Comparison of ENCODE assay signal across 8 cellular contexts in genomic region chr9:33130501-33130900, GRCh38. TPM values are rescaled to one million over a fixed set of nuclear protein-coding genes. Genes with fewer than 3 reads are reported as not detected.
DNase-seq lines count a peak whose midpoint lies in the region; ATAC-seq, FAIRE-seq and TF ChIP-seq lines count a peak whose summit lies in the region.

No MANE protein-coding gene starts in this region.

- H3K27me3 Mint-ChIP-seq in type B pancreatic cell: no peaks in the 10 kb centered on the region

- H4K20me1 ChIP-seq in fibroblast of lung (ENCODE audit: control insufficient read depth, extremely low read depth, insufficient read depth, low read length): no peaks in the 10 kb centered on the region

- H3K36me3 ChIP-seq in fibroblast of lung (ENCODE audit: control insufficient read depth, insufficient read depth, low read length): peaks cover 8% of the 10 kb centered on the region
- peaks cover 54% of the 10 kb centered on the region for H3K36me3 ChIP-seq in effector memory CD4-positive, alpha-beta T cell (ENCODE audit: control insufficient read depth, insufficient read depth, low read length)

- peaks cover 41% of the 10 kb centered on the region for H3K4me1 Mint-ChIP-seq in type B pancreatic cell (ENCODE audit: unreplicated experiment)

- H3K27me3 ChIP-seq in fibroblast of lung (ENCODE audit: control insufficient read depth, insufficient read depth, low read length): no peaks in the 10 kb centered on the region
- no peaks in the 10 kb centered on the region for H3K27me3 ChIP-seq in effector memory CD4-positive, alpha-beta T cell (replicated peaks; ENCODE audit: control insufficient read depth, insufficient read depth, low read length, poor library complexity, severe bottlenecking)

- H3K27ac ChIP-seq in fibroblast of lung (ENCODE audit: insufficient read depth, low read length): no peak overlapping the region
- H3K27ac ChIP-seq in effector memory CD4-positive, alpha-beta T cell (ENCODE audit: insufficient read depth, low read length, poor library complexity, severe bottlenecking): no peak overlapping the region

- no peaks in the 10 kb centered on the region for H3K9me3 Mint-ChIP-seq in type B pancreatic cell

- no peak for TF ChIP-seq POLR2A in H54 (IDR thresholded peaks at IDR 0.05; ENCODE audit: low read depth, low read length)

- no peak overlapping the region for H3K4me2 ChIP-seq in fibroblast of lung (ENCODE audit: extremely low read depth, insufficient read depth, low read length)

- no peak for TF ChIP-seq CTCF in fibroblast of lung (conservative IDR thresholded peaks at IDR 0.05 in 1 of 2, IDR thresholded peaks at IDR 0.05 in 1 of 2; ENCODE audit: low read depth in 1 of 2, low read length in 2 of 2)
- no peak for TF ChIP-seq CTCF in type B pancreatic cell (conservative IDR thresholded peaks at IDR 0.05)

- FAIRE-seq in H54 (lab: Jason Lieb, UNC): no peak

- H3K4me3 ChIP-seq in fibroblast of lung (replicated peaks in 1 of 4; ENCODE audit: control extremely low read depth in 1 of 4, insufficient read depth in 1 of 4, low read depth in 3 of 4, low read length in 4 of 4): no peak overlapping the region
- no peak overlapping the region for H3K4me3 ChIP-seq in effector memory CD4-positive, alpha-beta T cell (ENCODE audit: insufficient read depth, low read depth, low read length, poor library complexity, severe bottlenecking)

- peak overlapping the region; percentile 98 for H3K27ac Mint-ChIP-seq in type B pancreatic cell

- peaks cover 8% of the 10 kb centered on the region for H3K4me1 ChIP-seq in fibroblast of lung (ENCODE audit: control insufficient read depth, extremely low read depth, insufficient read depth, low read length)
- no peaks in the 10 kb centered on the region for H3K4me1 ChIP-seq in effector memory CD4-positive, alpha-beta T cell (ENCODE audit: control insufficient read depth, insufficient read depth, low read length, poor library complexity, severe bottlenecking)

- ATAC-seq in GM18520 (IDR thresholded peaks at IDR 0.05; ENCODE audit: unreplicated experiment): peak; percentile 86

- no peaks in the 10 kb centered on the region for H3K9me3 ChIP-seq in fibroblast of lung (ENCODE audit: control insufficient read depth, insufficient read depth, low read depth, low read length)
- H3K9me3 ChIP-seq in effector memory CD4-positive, alpha-beta T cell (ENCODE audit: control insufficient read depth, low read length): no peaks in the 10 kb centered on the region

- peaks cover 12% of the 10 kb centered on the region for H3K79me2 ChIP-seq in fibroblast of lung (ENCODE audit: control insufficient read depth, insufficient read depth, low read length)

- H2AFZ ChIP-seq in fibroblast of lung (ENCODE audit: low read length): no peak overlapping the region

- H3K9ac ChIP-seq in fibroblast of lung (ENCODE audit: insufficient read depth, low read length): no peak overlapping the region

- DNase-seq in H54 (ENCODE audit: insufficient read length, low spot score) (peak; percentile 25), NCI-H226 (peak; percentile 19), fibroblast of lung (ENCODE audit: low read depth in 2 of 2) (peak; percentile 62 to 69), type B pancreatic cell (ENCODE audit: extremely low spot score, unreplicated experiment) (no peak), OCI-M2 (lab: John Stamatoyannopoulos, UW; ENCODE audit: unreplicated experiment) (no peak), hippocampal formation (lab: John Stamatoyannopoulos, UW) (no peak)
- no peak for DNase-seq in effector memory CD4-positive, alpha-beta T cell

- H3K36me3 Mint-ChIP-seq in type B pancreatic cell: peaks cover 51% of the 10 kb centered on the region

- peak overlapping the region; percentile 69 for H3K4me3 Mint-ChIP-seq in type B pancreatic cell

RNA-seq across cellular contexts. Expression of gene B4GALT1, which starts 36.6 kb away (rescaled TPM):
- total RNA-seq in fibroblast of lung (18.2 and 24.1 TPM in 2 replicates), type B pancreatic cell (ENCODE audit: low replicate concordance) (91.9 and 150 TPM in 2 replicates)
- 51.9 and 64.8 TPM in 2 replicates for polyA plus RNA-seq in fibroblast of lung
- 51.1 and 64.0 TPM in 2 replicates for polyA plus RNA-seq in fibroblast of lung (2012)
- 125 and 129 TPM in 2 replicates for polyA minus RNA-seq in fibroblast of lung (ENCODE audit: low replicate concordance)

RNA-seq across cellular contexts. Expression of gene SMU1, which starts 54.0 kb away (rescaled TPM):
- total RNA-seq in fibroblast of lung (31.0 and 32.6 TPM in 2 replicates), type B pancreatic cell (ENCODE audit: low replicate concordance) (21.0 and 25.4 TPM in 2 replicates)
- polyA plus RNA-seq in fibroblast of lung: 18.5 and 19.1 TPM in 2 replicates
- polyA plus RNA-seq in fibroblast of lung (2012): 15.2 and 15.8 TPM in 2 replicates
- polyA minus RNA-seq in fibroblast of lung (ENCODE audit: low replicate concordance): 5.4 and 7.4 TPM in 2 replicates

Comparison
In these comparisons a context has a peak if more than half of its experiments do, and no peak if none do; other contexts are left out.
1. DNase-seq: peak in H54 (single experiment), NCI-H226 (single experiment) and fibroblast of lung (2 of 2); none in type B pancreatic cell (single experiment), OCI-M2 (single experiment), effector memory CD4-positive, alpha-beta T cell (0 of 3) and hippocampal formation (0 of 2).